Comparison of ENCODE assay signal across 11 cellular contexts in the genomic region with DNA sequence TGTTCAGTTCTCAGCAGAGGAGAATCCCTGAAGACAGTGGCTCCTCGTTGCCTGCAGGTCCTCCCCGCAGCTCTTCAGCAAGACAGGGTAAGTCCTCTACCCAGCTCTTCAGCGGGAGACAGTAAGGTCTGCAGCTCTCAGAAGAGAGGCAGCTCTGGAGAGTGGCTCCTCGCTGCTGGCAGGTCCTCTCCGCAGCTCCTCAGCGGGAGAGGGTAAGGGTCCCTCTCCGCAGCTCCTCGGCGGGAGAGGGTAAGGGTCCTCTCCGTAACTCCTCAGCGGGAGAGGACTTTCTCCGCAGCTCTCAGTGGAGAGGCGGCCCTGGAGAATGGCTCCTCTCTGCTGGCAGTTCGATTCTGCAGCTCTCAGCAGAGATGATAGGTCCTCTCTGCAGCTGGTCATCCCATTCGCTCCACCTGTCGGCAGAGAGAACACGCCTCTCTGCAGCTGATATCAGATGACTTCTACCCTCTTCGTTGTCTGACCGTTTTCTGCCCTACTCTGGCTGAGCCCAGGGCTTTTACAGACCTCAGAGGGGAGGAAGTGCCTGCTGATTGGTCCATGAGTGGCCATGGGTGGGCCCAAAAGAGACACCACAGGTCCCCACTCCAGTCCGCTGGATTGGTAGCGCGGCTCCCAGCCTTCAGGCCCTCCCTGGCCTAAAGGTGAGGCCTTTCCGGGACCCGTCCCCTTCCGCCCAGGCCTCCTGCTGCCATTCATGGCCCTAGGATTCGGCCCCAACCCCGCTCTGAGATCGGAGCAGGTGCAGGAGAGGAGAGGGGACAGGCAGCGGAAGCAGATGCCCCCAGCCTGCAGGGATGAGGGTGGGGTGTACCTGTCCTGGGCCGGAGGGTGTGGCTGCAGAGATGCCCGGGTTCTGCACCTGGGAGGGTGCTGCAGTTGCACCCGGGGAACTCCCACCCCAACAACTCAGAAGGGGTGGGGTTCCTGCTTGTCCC. TPM values are rescaled to one million over a fixed set of nuclear protein-coding genes. Genes with fewer than 3 reads are reported as not detected.
DNase-seq lines count a peak whose midpoint lies in the region; TF ChIP-seq lines count a peak whose summit lies in the region.
"Had no signal": no experiment of that assay in that cellular context is flagged by ENCODE, and none has a peak within 500 bp of the region (broad histone marks: within the 10 kb centered on the region; RNA-seq: fewer than 3 reads in every experiment).

No MANE protein-coding gene starts in this region.

- no peaks in the 10 kb centered on the region for H3K9me3 Mint-ChIP-seq in osteocyte (ENCODE audit: unreplicated experiment)

- no peak for DNase-seq in HFF-Myc (ENCODE audit: extremely low read depth, low read depth)
- DNase-seq in NCI-H510A treated with DMSO at 0.1 percent for 48 hours (lab: John Stamatoyannopoulos, UW) = peak; percentile 90
- DNase-seq in fibroblast of villous mesenchyme (ENCODE audit: low read depth) = no peak
- no peak for DNase-seq in osteocyte (ENCODE audit: extremely low spot score, unreplicated experiment)
- no peak for DNase-seq in activated CD4-positive, alpha-beta T cell treated with anti-CD3 and anti-CD28 coated beads, Interleukin-2, amount 50 U/mL, for 48 hours
- no peak for DNase-seq in BE2C
- DNase-seq in ascending aorta (ENCODE audit: low spot score in 2 of 2) = no peak
- DNase-seq: COR-L47, NCI-H226, Right ventricle myocardium superior had no signal

- peaks cover 29% of the 10 kb centered on the region for H3K27me3 Mint-ChIP-seq in osteocyte (ENCODE audit: unreplicated experiment)

- H3K4me3 Mint-ChIP-seq in osteocyte (ENCODE audit: unreplicated experiment) = peak overlapping the region; percentile 49

- no peak overlapping the region for H3K27ac ChIP-seq in ascending aorta
- H3K27ac ChIP-seq: thoracic aorta had no signal

- H3K4me1 Mint-ChIP-seq in osteocyte (ENCODE audit: unreplicated experiment) = peaks cover 22% of the 10 kb centered on the region

- H3K9me3 ChIP-seq in BE2C (no peaks in the 10 kb centered on the region), ascending aorta (no peaks in the 10 kb centered on the region)
- H3K9me3 ChIP-seq: thoracic aorta had no signal

- H3K27ac Mint-ChIP-seq in osteocyte (ENCODE audit: unreplicated experiment) = no peak overlapping the region

- intact Hi-C loops in ascending aorta (cut with DNase I) = no loop called here

- H3K27me3 ChIP-seq in BE2C (no peaks in the 10 kb centered on the region), ascending aorta (no peaks in the 10 kb centered on the region)

- H3K36me3 ChIP-seq in BE2C (no peaks in the 10 kb centered on the region), ascending aorta (no peaks in the 10 kb centered on the region)
- H3K36me3 ChIP-seq: thoracic aorta had no signal

- no peaks in the 10 kb centered on the region for H3K36me3 Mint-ChIP-seq in osteocyte (ENCODE audit: unreplicated experiment)

- H3K4me1 ChIP-seq in BE2C (no peaks in the 10 kb centered on the region), ascending aorta (no peaks in the 10 kb centered on the region)

- H3K4me3 ChIP-seq in HFF-Myc (replicated peaks; ENCODE audit: low read depth, low read length) (peak overlapping the region; percentile 23), fibroblast of villous mesenchyme (ENCODE audit: low read depth, low read length) (peak overlapping the region; percentile 39), BE2C (ENCODE audit: low read depth, low read length) (no peak overlapping the region), ascending aorta (no peak overlapping the region)
- H3K4me3 ChIP-seq: thoracic aorta had no signal

- no peak for TF ChIP-seq CTCF in HFF-Myc (IDR thresholded peaks at IDR 0.05; ENCODE audit: low read depth, low read length, missing control alignments)
- no peak for TF ChIP-seq CTCF in fibroblast of villous mesenchyme (IDR thresholded peaks at IDR 0.05; ENCODE audit: insufficient read depth, low read depth, low read length)
- TF ChIP-seq CTCF in osteocyte (IDR thresholded peaks at IDR 0.05) = no peak
- TF ChIP-seq CTCF in BE2C (IDR thresholded peaks at IDR 0.05; ENCODE audit: low read depth, low read length) = no peak
- TF ChIP-seq CTCF in ascending aorta (IDR thresholded peaks at IDR 0.05) = no peak

RNA-seq across cellular contexts. Expression of gene SHCBP1, which starts 11.9 kb away (rescaled TPM):
- total RNA-seq in fibroblast of villous mesenchyme (15.8 and 31.5 TPM in 2 replicates), osteocyte (4.2 and 5.8 TPM in 2 replicates), ascending aorta (0.11 TPM)
- polyA plus RNA-seq in BE2C (2012; ENCODE audit: insufficient read depth, insufficient read length, low read depth) = 4.4 TPM

RNA-seq across cellular contexts. Expression of gene VPS35, which starts 55.9 kb away (rescaled TPM):
- total RNA-seq in fibroblast of villous mesenchyme (122 and 193 TPM in 2 replicates), osteocyte (103 and 109 TPM in 2 replicates), ascending aorta (31.9 TPM)
- 39.3 TPM for polyA plus RNA-seq in BE2C (2012; ENCODE audit: insufficient read depth, insufficient read length, low read depth)

RNA-seq across cellular contexts. Expression of gene ORC6, which starts 56.4 kb away (rescaled TPM):
- 9.3 and 9.9 TPM in 2 replicates for total RNA-seq in fibroblast of villous mesenchyme
- 8.5 and 8.8 TPM in 2 replicates for total RNA-seq in osteocyte
- 8.8 TPM for polyA plus RNA-seq in BE2C (2012; ENCODE audit: insufficient read depth, insufficient read length, low read depth)
- not detected for total RNA-seq in ascending aorta

Comparison
In these comparisons a context has a peak if more than half of its experiments do, and no peak if none do; other contexts are left out.
1. H3K4me3 ChIP-seq: peak in HFF-Myc (single experiment) and fibroblast of villous mesenchyme (single experiment); none in BE2C (single experiment) and ascending aorta (0 of 2).